23 cellular contexts compared by ENCODE assay signal in genomic region chr11:12353534-12353933, GRCh38. TPM values are rescaled to one million over a fixed set of nuclear protein-coding genes. Genes with fewer than 3 reads are reported as not detected.
"Had no signal": no experiment of that assay in that cellular context is flagged by ENCODE, and none has a peak within 500 bp of the region (broad histone marks: within the 10 kb centered on the region; RNA-seq: fewer than 3 reads in every experiment).

No MANE protein-coding gene starts in this region.

- H3K9me3 Mint-ChIP-seq: memory B cell; natural killer cell treated with Interleukin-12 subunit alpha and Interleukin-12 subunit beta and Interleukin-15 and Interleukin-18, amount 100 ng/mL, for 72 hours; stimulated activated effector memory CD8-positive, alpha-beta T cell treated with anti-CD3 and anti-CD28 coated beads, Interleukin-12 subunit alpha, Interleukin-12 subunit beta, amount 100 ng/mL, for 72 hours had no signal

- H3K4me1 Mint-ChIP-seq: memory B cell had no signal

- H3K79me2 ChIP-seq: hepatocyte had no signal

- H3K4me2 ChIP-seq: hepatocyte, smooth muscle cell had no signal

- H3K27me3 ChIP-seq: hepatocyte, ovary, right atrium auricular region, right lobe of liver, suprapubic skin, tibial artery, upper lobe of right lung had no signal

- H3K4me3 ChIP-seq: hepatocyte, left ventricle myocardium inferior, lung, mucosa of descending colon, ovary, right atrium auricular region, right lobe of liver, smooth muscle cell, suprapubic skin, thoracic aorta, tibial artery, upper lobe of right lung had no signal

- H3K4me3 Mint-ChIP-seq: memory B cell; natural killer cell treated with Interleukin-12 subunit alpha and Interleukin-12 subunit beta and Interleukin-15 and Interleukin-18, amount 100 ng/mL, for 72 hours; stimulated activated effector memory CD8-positive, alpha-beta T cell treated with anti-CD3 and anti-CD28 coated beads, Interleukin-12 subunit alpha, Interleukin-12 subunit beta, amount 100 ng/mL, for 72 hours had no signal

- DNase-seq: islet precursor cell; left ventricle myocardium inferior; midbrain; mucosa of descending colon; naive thymus-derived CD4-positive, alpha-beta T cell; ovary; right lobe of liver; stimulated activated CD4-positive, alpha-beta T cell treated with anti-CD3 and anti-CD28 coated beads, Interleukin-1b, Interleukin-23, amount 100 ng/mL, for 48 hours; stimulated activated CD4-positive, alpha-beta T cell treated with anti-CD3 and anti-CD28 coated beads, Interleukin-4, amount 100 ng/mL, for 1 hour; stimulated activated naive CD4-positive, alpha-beta T cell; tibial artery; trophoblast cell; upper lobe of right lung had no signal

- H3K27ac Mint-ChIP-seq: memory B cell; natural killer cell treated with Interleukin-12 subunit alpha and Interleukin-12 subunit beta and Interleukin-15 and Interleukin-18, amount 100 ng/mL, for 72 hours; progenitor cell of endocrine pancreas; stimulated activated effector memory CD8-positive, alpha-beta T cell treated with anti-CD3 and anti-CD28 coated beads, Interleukin-12 subunit alpha, Interleukin-12 subunit beta, amount 100 ng/mL, for 72 hours had no signal

- H3K36me3 ChIP-seq: left ventricle myocardium inferior, ovary, right atrium auricular region, right lobe of liver, upper lobe of right lung had no signal

- H3K27ac ChIP-seq: hepatocyte, left ventricle myocardium inferior, ovary, right atrium auricular region, right lobe of liver, suprapubic skin, thoracic aorta, tibial artery, upper lobe of right lung had no signal

- H2AFZ ChIP-seq: hepatocyte had no signal

- ATAC-seq: mucosa of descending colon; naive thymus-derived CD4-positive, alpha-beta T cell; natural killer cell treated with Interleukin-12 subunit alpha and Interleukin-12 subunit beta and Interleukin-15 and Interleukin-18, amount 100 ng/mL, for 72 hours; right lobe of liver; stimulated activated effector memory CD8-positive, alpha-beta T cell treated with anti-CD3 and anti-CD28 coated beads, Interleukin-12 subunit alpha, Interleukin-12 subunit beta, amount 100 ng/mL, for 72 hours; upper lobe of right lung had no signal

- H3K4me1 ChIP-seq: left ventricle myocardium inferior, right atrium auricular region, suprapubic skin, tibial artery, upper lobe of right lung had no signal

- H3K9me3 ChIP-seq: left ventricle myocardium inferior, mucosa of descending colon, ovary, right atrium auricular region, right lobe of liver, suprapubic skin, thoracic aorta, tibial artery, upper lobe of right lung had no signal

- H3K27me3 Mint-ChIP-seq: naive thymus-derived CD4-positive, alpha-beta T cell; natural killer cell treated with Interleukin-12 subunit alpha and Interleukin-12 subunit beta and Interleukin-15 and Interleukin-18, amount 100 ng/mL, for 72 hours had no signal

- H3K36me3 Mint-ChIP-seq: memory B cell; natural killer cell treated with Interleukin-12 subunit alpha and Interleukin-12 subunit beta and Interleukin-15 and Interleukin-18, amount 100 ng/mL, for 72 hours; stimulated activated effector memory CD8-positive, alpha-beta T cell treated with anti-CD3 and anti-CD28 coated beads, Interleukin-12 subunit alpha, Interleukin-12 subunit beta, amount 100 ng/mL, for 72 hours had no signal

RNA-seq across cellular contexts. Expression of gene PARVA, which starts 23.8 kb away (rescaled TPM):
- total RNA-seq: natural killer cell treated with Interleukin-12 subunit alpha and Interleukin-12 subunit beta and Interleukin-15 and Interleukin-18, amount 100 ng/mL, for 72 hours had no signal
